ENCODE assay signal across 9 cellular contexts in the genomic region with DNA sequence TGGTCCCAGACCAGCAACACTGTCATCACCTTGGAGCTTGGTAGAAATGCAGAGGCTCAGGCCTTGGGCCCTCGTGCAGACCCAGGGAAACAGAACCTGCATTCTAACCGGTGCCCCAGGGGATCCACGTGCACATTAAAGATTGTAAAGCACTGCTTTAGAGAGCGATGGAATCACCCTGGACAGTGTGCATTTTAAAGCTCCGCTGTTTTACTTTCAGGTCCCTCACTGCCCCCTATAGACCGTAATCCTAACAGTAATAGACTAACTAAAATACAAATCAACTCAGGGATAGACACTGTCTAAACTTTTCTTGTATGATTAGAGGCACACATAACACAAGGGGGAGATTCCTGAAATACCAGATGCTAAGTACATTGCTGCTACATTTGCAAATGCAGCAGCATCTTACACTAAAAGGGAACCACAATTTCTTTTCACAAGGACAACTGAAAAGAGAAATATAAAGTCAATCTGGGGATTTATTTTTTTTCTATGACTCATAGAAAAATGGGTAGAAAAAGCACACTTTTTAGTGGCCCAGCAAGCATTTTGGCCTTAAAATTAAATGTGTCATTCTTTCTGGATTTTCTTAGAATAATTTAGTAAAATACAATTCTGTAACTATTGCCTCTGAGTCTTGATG. TPM values are rescaled to one million over a fixed set of nuclear protein-coding genes. Genes with fewer than 3 reads are reported as not detected.
DNase-seq lines count a peak whose midpoint lies in the region; ATAC-seq and TF ChIP-seq lines count a peak whose summit lies in the region.
"Had no signal": no experiment of that assay in that cellular context is flagged by ENCODE, and none has a peak within 500 bp of the region (broad histone marks: within the 10 kb centered on the region; RNA-seq: fewer than 3 reads in every experiment).

No MANE protein-coding gene starts in this region.

- H3K4me1 ChIP-seq in OCI-LY7 (ENCODE audit: insufficient read depth, low read length, poor library complexity, severe bottlenecking) (no peaks in the 10 kb centered on the region), ovary (ENCODE audit: insufficient read depth) (no peaks in the 10 kb centered on the region)

- H3K9me3 Mint-ChIP-seq in activated naive CD8-positive, alpha-beta T cell treated with anti-CD3 and anti-CD28 coated beads, Interleukin-2, amount 50 U/mL, for 24 hours = no peaks in the 10 kb centered on the region
- no peaks in the 10 kb centered on the region for H3K9me3 Mint-ChIP-seq in activated naive CD8-positive, alpha-beta T cell treated with anti-CD3 and anti-CD28 coated beads for 36 hours
- H3K9me3 Mint-ChIP-seq in stimulated activated effector memory CD8-positive, alpha-beta T cell treated with anti-CD3 and anti-CD28 coated beads, Interleukin-12 subunit alpha, Interleukin-12 subunit beta, amount 100 ng/mL, for 72 hours = no peaks in the 10 kb centered on the region
- H3K9me3 Mint-ChIP-seq: activated naive CD8-positive, alpha-beta T cell treated with anti-CD3 and anti-CD28 coated beads, Interleukin-2, amount 10 ng/mL, durations not matched to agents 7 days and 5 days had no signal

- peaks cover 28% of the 10 kb centered on the region for H3K27me3 Mint-ChIP-seq in activated naive CD8-positive, alpha-beta T cell treated with anti-CD3 and anti-CD28 coated beads, Interleukin-2, amount 50 U/mL, for 24 hours
- H3K27me3 Mint-ChIP-seq in activated naive CD8-positive, alpha-beta T cell treated with anti-CD3 and anti-CD28 coated beads for 36 hours = peaks cover 24% of the 10 kb centered on the region

- H3K27me3 ChIP-seq in ovary = no peaks in the 10 kb centered on the region

- peak; percentile 36 for ATAC-seq in activated naive CD8-positive, alpha-beta T cell treated with anti-CD3 and anti-CD28 coated beads, Interleukin-2, amount 50 U/mL, for 24 hours
- peak; percentile 34 for ATAC-seq in stimulated activated effector memory CD8-positive, alpha-beta T cell treated with anti-CD3 and anti-CD28 coated beads, Interleukin-12 subunit alpha, Interleukin-12 subunit beta, amount 100 ng/mL, for 72 hours
- ATAC-seq in HG03039 (IDR thresholded peaks at IDR 0.05; ENCODE audit: unreplicated experiment) = no peak

- no peaks in the 10 kb centered on the region for H3K36me3 ChIP-seq in OCI-LY7 (ENCODE audit: insufficient read depth, low read length)
- no peaks in the 10 kb centered on the region for H3K36me3 ChIP-seq in ovary

- DNase-seq in activated naive CD8-positive, alpha-beta T cell treated with anti-CD3 and anti-CD28 coated beads, Interleukin-2, amount 50 U/mL, for 24 hours = no peak
- no peak for DNase-seq in activated naive CD8-positive, alpha-beta T cell treated with anti-CD3 and anti-CD28 coated beads for 36 hours
- DNase-seq in OCI-LY7 (ENCODE audit: low spot score) = peak; percentile 2
- peak; percentile 67 for DNase-seq in fibroblast of the aortic adventitia (ENCODE audit: low read depth)
- no peak for DNase-seq in stimulated activated effector memory CD8-positive, alpha-beta T cell treated with anti-CD3 and anti-CD28 coated beads, Interleukin-12 subunit alpha, Interleukin-12 subunit beta, amount 100 ng/mL, for 72 hours (ENCODE audit: low spot score in 2 of 2)
- DNase-seq in activated T-cell treated with anti-CD3 and anti-CD28 coated beads, Interleukin-2, amount 50 U/mL, for 1 hour = no peak
- DNase-seq in ovary = no peak
- DNase-seq: activated naive CD8-positive, alpha-beta T cell treated with anti-CD3 and anti-CD28 coated beads, Interleukin-2, amount 10 ng/mL, durations not matched to agents 7 days and 5 days had no signal

- no peaks in the 10 kb centered on the region for H3K79me2 ChIP-seq in OCI-LY7 (ENCODE audit: insufficient read depth, low read depth, low read length)

- H3K4me3 ChIP-seq in OCI-LY7 (ENCODE audit: low read depth, low read length, poor library complexity, severe bottlenecking) = no peak overlapping the region
- H3K4me3 ChIP-seq in fibroblast of the aortic adventitia (ENCODE audit: low read depth, low read length) = no peak overlapping the region
- H3K4me3 ChIP-seq in ovary = no peak overlapping the region

- intact Hi-C loops in OCI-LY7 (cut with micrococcal nuclease; ENCODE audit: unreplicated experiment) (loop anchor here (2.0 to 5.0 kb wide), 2 partner anchors 188 to 586 kb away; no protein-coding TSS in a partner anchor), ovary (cut with DNase I) (no loop called here)

- no TSS peak for BruUV-seq in OCI-LY7 (replicated peaks; lab: Mats Ljungman, UMichigan)

- 1 to 4% (median 3%) methylated on average over 6 of the region's 6 CpGs for WGBS in ovary, 3 donors

- no peak overlapping the region for H3K4me2 ChIP-seq in OCI-LY7 (ENCODE audit: low read length)

- H3K9me2 ChIP-seq in OCI-LY7 (ENCODE audit: insufficient read depth, low read length) = no peaks in the 10 kb centered on the region

- H3K4me1 Mint-ChIP-seq in activated naive CD8-positive, alpha-beta T cell treated with anti-CD3 and anti-CD28 coated beads, Interleukin-2, amount 50 U/mL, for 24 hours = no peaks in the 10 kb centered on the region
- H3K4me1 Mint-ChIP-seq in activated naive CD8-positive, alpha-beta T cell treated with anti-CD3 and anti-CD28 coated beads for 36 hours = peaks cover 4% of the 10 kb centered on the region
- no peaks in the 10 kb centered on the region for H3K4me1 Mint-ChIP-seq in stimulated activated effector memory CD8-positive, alpha-beta T cell treated with anti-CD3 and anti-CD28 coated beads, Interleukin-12 subunit alpha, Interleukin-12 subunit beta, amount 100 ng/mL, for 72 hours

- H2AFZ ChIP-seq in OCI-LY7 (ENCODE audit: low read length) = no peak overlapping the region

- no peaks in the 10 kb centered on the region for H3K36me3 Mint-ChIP-seq in activated naive CD8-positive, alpha-beta T cell treated with anti-CD3 and anti-CD28 coated beads, Interleukin-2, amount 50 U/mL, for 24 hours (ENCODE audit: low read depth)
- no peaks in the 10 kb centered on the region for H3K36me3 Mint-ChIP-seq in activated naive CD8-positive, alpha-beta T cell treated with anti-CD3 and anti-CD28 coated beads for 36 hours
- no peaks in the 10 kb centered on the region for H3K36me3 Mint-ChIP-seq in stimulated activated effector memory CD8-positive, alpha-beta T cell treated with anti-CD3 and anti-CD28 coated beads, Interleukin-12 subunit alpha, Interleukin-12 subunit beta, amount 100 ng/mL, for 72 hours
- H3K36me3 Mint-ChIP-seq: activated naive CD8-positive, alpha-beta T cell treated with anti-CD3 and anti-CD28 coated beads, Interleukin-2, amount 10 ng/mL, durations not matched to agents 7 days and 5 days had no signal

- H3K27ac ChIP-seq in OCI-LY7 (ENCODE audit: low read depth, low read length, poor library complexity, severe bottlenecking) (no peak overlapping the region), ovary (no peak overlapping the region)

- CTCF ChIA-PET in OCI-LY7 (lab: Charles Lee; ENCODE audit: unreplicated experiment) = interaction anchor here (0.8 kb wide), 1 partner anchor 188 kb away, joined by 4 read pairs; no protein-coding TSS in a partner anchor

- no peak overlapping the region for H3K4me3 Mint-ChIP-seq in activated naive CD8-positive, alpha-beta T cell treated with anti-CD3 and anti-CD28 coated beads, Interleukin-2, amount 50 U/mL, for 24 hours
- H3K4me3 Mint-ChIP-seq in activated naive CD8-positive, alpha-beta T cell treated with anti-CD3 and anti-CD28 coated beads for 36 hours = no peak overlapping the region
- H3K4me3 Mint-ChIP-seq in stimulated activated effector memory CD8-positive, alpha-beta T cell treated with anti-CD3 and anti-CD28 coated beads, Interleukin-12 subunit alpha, Interleukin-12 subunit beta, amount 100 ng/mL, for 72 hours = no peak overlapping the region
- H3K4me3 Mint-ChIP-seq: activated naive CD8-positive, alpha-beta T cell treated with anti-CD3 and anti-CD28 coated beads, Interleukin-2, amount 10 ng/mL, durations not matched to agents 7 days and 5 days had no signal

- TF ChIP-seq EP300 in ovary (IDR thresholded peaks at IDR 0.05) = no peak

- H3K27ac Mint-ChIP-seq in activated naive CD8-positive, alpha-beta T cell treated with anti-CD3 and anti-CD28 coated beads, Interleukin-2, amount 50 U/mL, for 24 hours = no peak overlapping the region
- no peak overlapping the region for H3K27ac Mint-ChIP-seq in activated naive CD8-positive, alpha-beta T cell treated with anti-CD3 and anti-CD28 coated beads for 36 hours
- H3K27ac Mint-ChIP-seq in stimulated activated effector memory CD8-positive, alpha-beta T cell treated with anti-CD3 and anti-CD28 coated beads, Interleukin-12 subunit alpha, Interleukin-12 subunit beta, amount 100 ng/mL, for 72 hours = no peak overlapping the region
- H3K27ac Mint-ChIP-seq: activated naive CD8-positive, alpha-beta T cell treated with anti-CD3 and anti-CD28 coated beads, Interleukin-2, amount 10 ng/mL, durations not matched to agents 7 days and 5 days had no signal

- no peaks in the 10 kb centered on the region for H4K20me1 ChIP-seq in OCI-LY7 (ENCODE audit: insufficient read depth, low read length)

- POLR2A ChIA-PET in OCI-LY7 (lab: Charles Lee) = interaction anchor here (1.2 kb wide), 1 partner anchor 14 kb away, joined by 3 read pairs; no protein-coding TSS in a partner anchor

- H3K9me3 ChIP-seq in OCI-LY7 (ENCODE audit: low read length) (no peaks in the 10 kb centered on the region), ovary (no peaks in the 10 kb centered on the region)

- TF ChIP-seq CTCF in OCI-LY7 (conservative IDR thresholded peaks at IDR 0.05; ENCODE audit: low read length) (peak; percentile 68), fibroblast of the aortic adventitia (IDR thresholded peaks at IDR 0.05; ENCODE audit: insufficient read depth, low read length) (peak; percentile 71), ovary (IDR thresholded peaks at IDR 0.05) (no peak)

- no peak for TF ChIP-seq POLR2A in ovary (IDR thresholded peaks at IDR 0.05)

RNA-seq across cellular contexts. Expression of a gene that starts 10.5 kb away (rescaled TPM):
- not detected for total RNA-seq in activated naive CD8-positive, alpha-beta T cell treated with anti-CD3 and anti-CD28 coated beads for 36 hours
- not detected in 2 replicates for total RNA-seq in OCI-LY7 (2014; rRNA removed; shearing (Covaris generic))
- total RNA-seq in OCI-LY7 (2022) = not detected in 2 replicates
- total RNA-seq in fibroblast of the aortic adventitia (ENCODE audit: low replicate concordance) = 0.09 and 2.1 TPM in 2 replicates
- total RNA-seq in ovary = 1 to 10 TPM in 1 of 7 donors, under 1 TPM in 5, not detected in 1; 0.25 to 1.7 (median 0.51) TPM
- polyA plus RNA-seq in ovary = 1 to 10 TPM in 1 of 2 donors, under 1 TPM in 1; 0.41 to 4.9 TPM
- total RNA-seq: activated naive CD8-positive, alpha-beta T cell treated with anti-CD3 and anti-CD28 coated beads, Interleukin-2, amount 10 ng/mL, durations not matched to agents 7 days and 5 days had no signal

Comparison
In these comparisons a context has a peak if more than half of its experiments do, and no peak if none do; other contexts are left out.
1. DNase-seq: peak in OCI-LY7 (single experiment) and fibroblast of the aortic adventitia (single experiment); none in activated naive CD8-positive, alpha-beta T cell treated with anti-CD3 and anti-CD28 coated beads, Interleukin-2, amount 50 U/mL, for 24 hours (single experiment), activated naive CD8-positive, alpha-beta T cell treated with anti-CD3 and anti-CD28 coated beads for 36 hours (single experiment), stimulated activated effector memory CD8-positive, alpha-beta T cell treated with anti-CD3 and anti-CD28 coated beads, Interleukin-12 subunit alpha, Interleukin-12 subunit beta, amount 100 ng/mL, for 72 hours (0 of 2), activated T-cell treated with anti-CD3 and anti-CD28 coated beads, Interleukin-2, amount 50 U/mL, for 1 hour (single experiment) and ovary (0 of 5).
2. CTCF ChIP-seq: peak in OCI-LY7 (single experiment) and fibroblast of the aortic adventitia (single experiment); none in ovary (0 of 3).